Comparison of ENCODE assay signal across 8 cellular contexts in genomic region chr15:34101366-34102174, GRCh38. TPM values are rescaled to one million over a fixed set of nuclear protein-coding genes. Genes with fewer than 3 reads are reported as not detected.
DNase-seq lines count a peak whose midpoint lies in the region; ATAC-seq, FAIRE-seq and TF ChIP-seq lines count a peak whose summit lies in the region.

Gene EMC7, minus strand, starts transcription at chr15:34101862. Its CDS starts 23 bp downstream, at chr15:34101839.
Gene PGBD4, plus strand, starts transcription at chr15:34102083. Its CDS starts 449 bp downstream, at chr15:34102532.

- DNase-seq in BE2C (peak; percentile 98), GM19239 (ENCODE audit: insufficient read length, low spot score) (peak; percentile 76), NCI-H510A treated with DMSO at 0.1 percent for 48 hours (lab: John Stamatoyannopoulos, UW) (peak; percentile 88), choroid plexus epithelial cell (ENCODE audit: low read depth) (peak; percentile 100), kidney (peak; percentile 99)
- peak; percentile 99 for DNase-seq in activated CD4-positive, alpha-beta T cell treated with anti-CD3 and anti-CD28 coated beads for 36 hours
- DNase-seq in stimulated activated CD4-positive, alpha-beta T cell treated with anti-CD3 and anti-CD28 coated beads, Interleukin-15, amount 100 ng/mL, for 1 hour (ENCODE audit: low read depth in 1 of 2, low spot score in 1 of 2), result peak; percentile 98

- TF ChIP-seq CTCF in BE2C (IDR thresholded peaks at IDR 0.05; ENCODE audit: low read depth, low read length) (no peak), choroid plexus epithelial cell (conservative IDR thresholded peaks at IDR 0.05; ENCODE audit: low read depth, low read length) (no peak), kidney (IDR thresholded peaks at IDR 0.05; ENCODE audit: borderline replicate concordance, extremely low read depth, insufficient read depth) (no peak)

- peaks cover 13% of the 10 kb centered on the region for H3K9me3 Mint-ChIP-seq in activated CD4-positive, alpha-beta T cell treated with anti-CD3 and anti-CD28 coated beads for 36 hours (ENCODE audit: low read depth)

- H3K4me1 Mint-ChIP-seq in activated CD4-positive, alpha-beta T cell treated with anti-CD3 and anti-CD28 coated beads for 36 hours, result peaks cover 40% of the 10 kb centered on the region

- H3K27ac Mint-ChIP-seq in activated CD4-positive, alpha-beta T cell treated with anti-CD3 and anti-CD28 coated beads for 36 hours, result peak within 1 kb of the TSS; percentile 99

- no peaks in the 10 kb centered on the region for H3K27me3 Mint-ChIP-seq in activated CD4-positive, alpha-beta T cell treated with anti-CD3 and anti-CD28 coated beads for 36 hours

- peak within 1 kb of the TSS; percentile 84 to 85 for H3K27ac ChIP-seq in kidney (ENCODE audit: low read depth in 2 of 2, low read length in 2 of 2)

- CTCF ChIA-PET in activated CD4-positive, alpha-beta T cell treated with anti-CD3 and anti-CD28 coated beads for 36 hours (lab: Charles Lee), result interaction anchor here (0.7 to 2.2 kb wide), 5 partner anchors 8 to 115 kb away, joined by 3 to 9 read pairs (median 5); partner anchors contain the start of gene KATNBL1

- POLR2A ChIA-PET in activated CD4-positive, alpha-beta T cell treated with anti-CD3 and anti-CD28 coated beads for 36 hours (lab: Charles Lee), result interaction anchor here (0.6 to 1.4 kb wide), 3 partner anchors 236 to 482 kb away, joined by 3 to 5 read pairs (median 4); partner anchors contain the start of genes GOLGA8B and SLC12A6

- intact Hi-C loops in activated CD4-positive, alpha-beta T cell treated with anti-CD3 and anti-CD28 coated beads for 36 hours (cut with DNase I, micrococcal nuclease), result loop anchor here (1.0 to 5.0 kb wide), 14 partner anchors 62 to 886 kb away; partner anchors contain the start of genes EMC4 (in 2 of the 2), KATNBL1 (in 2 of the 2), NOP10 (in 2 of the 2) and NUTM1 (in 2 of the 2)
- intact Hi-C loops in kidney (cut with DNase I), result no loop called here

- H3K4me3 ChIP-seq in BE2C (ENCODE audit: low read depth, low read length), result peak within 1 kb of the TSS; percentile 98
- peak within 1 kb of the TSS; percentile 99 for H3K4me3 ChIP-seq in choroid plexus epithelial cell (ENCODE audit: low read depth, low read length)
- H3K4me3 ChIP-seq in kidney (ENCODE audit: low read length in 2 of 2), result peak within 1 kb of the TSS; percentile 85 to 99

- ATAC-seq in HG03442 (IDR thresholded peaks at IDR 0.05; ENCODE audit: unreplicated experiment), result peak; percentile 98
- peak; percentile 99 for ATAC-seq in activated CD4-positive, alpha-beta T cell treated with anti-CD3 and anti-CD28 coated beads for 36 hours

- H3K4me1 ChIP-seq in BE2C, result no peaks in the 10 kb centered on the region
- H3K4me1 ChIP-seq in kidney (ENCODE audit: control insufficient read depth in 1 of 2, insufficient read depth in 1 of 2, low read depth in 1 of 2, low read length in 2 of 2), result peaks cover 0 to 11% of the 10 kb centered on the region in 2 donors

- FAIRE-seq in GM19239 (lab: Jason Lieb, UNC), result peak; percentile 99
- FAIRE-seq in kidney (lab: Jason Lieb, UNC), result peak; percentile 61

- peak within 1 kb of the TSS; percentile 100 for H3K4me3 Mint-ChIP-seq in activated CD4-positive, alpha-beta T cell treated with anti-CD3 and anti-CD28 coated beads for 36 hours

- H3K9me3 ChIP-seq in BE2C (no peaks in the 10 kb centered on the region), kidney (ENCODE audit: control insufficient read depth in 1 of 2, low read length in 2 of 2) (no peaks in the 10 kb centered on the region)

- peak within 1 kb of the TSS; percentile 95 to 96 for H3K9ac ChIP-seq in kidney (ENCODE audit: low read length in 2 of 2)

- peaks cover 32% of the 10 kb centered on the region for H3K36me3 Mint-ChIP-seq in activated CD4-positive, alpha-beta T cell treated with anti-CD3 and anti-CD28 coated beads for 36 hours (ENCODE audit: low read depth)

- H3K36me3 ChIP-seq in BE2C, result no peaks in the 10 kb centered on the region
- no peaks in the 10 kb centered on the region for H3K36me3 ChIP-seq in kidney (ENCODE audit: control insufficient read depth in 1 of 2, insufficient read depth in 2 of 2, low read length in 2 of 2)

- H3K27me3 ChIP-seq in BE2C, result no peaks in the 10 kb centered on the region

RNA-seq across cellular contexts. Expression of gene EMC7, which starts in this region (rescaled TPM):
- 192 TPM for polyA plus RNA-seq in BE2C (2012; ENCODE audit: insufficient read depth, insufficient read length, low read depth)
- total RNA-seq in activated CD4-positive, alpha-beta T cell treated with anti-CD3 and anti-CD28 coated beads for 36 hours, result 10 to 100 TPM; 46.7 to 48.5 TPM
- 73.1 TPM for total RNA-seq in kidney
- 125 TPM for polyA plus RNA-seq in kidney (ENCODE audit: insufficient read depth, low read depth, low replicate concordance)

RNA-seq across cellular contexts. Expression of gene PGBD4, which starts in this region (rescaled TPM):
- 3.9 TPM for polyA plus RNA-seq in BE2C (2012; ENCODE audit: insufficient read depth, insufficient read length, low read depth)
- 1 to 10 TPM; 2.3 to 2.4 TPM for total RNA-seq in activated CD4-positive, alpha-beta T cell treated with anti-CD3 and anti-CD28 coated beads for 36 hours
- 1.8 TPM for total RNA-seq in kidney
- polyA plus RNA-seq in kidney (ENCODE audit: insufficient read depth, low read depth, low replicate concordance), result 0.90 TPM

Comparison
In these comparisons a context has a peak if more than half of its experiments do, and no peak if none do; other contexts are left out.
1. Peak in every context shown above with its lines: DNase-seq, ATAC-seq, H3K4me3 ChIP-seq and H3K27ac ChIP-seq.